8 cellular contexts compared by ENCODE assay signal in genomic region chr19:4803736-4804695, GRCh38. TPM values are rescaled to one million over a fixed set of nuclear protein-coding genes. Genes with fewer than 3 reads are reported as not detected.
A peak's percentile ranks its signal among the peaks of the same experiment; 100 is the strongest.
DNase-seq lines count a peak whose midpoint lies in the region; ATAC-seq and TF ChIP-seq lines count a peak whose summit lies in the region.

No MANE protein-coding gene starts in this region.

- H3K4me1 ChIP-seq in CD4-positive, alpha-beta memory T cell (ENCODE audit: insufficient read depth, low read length): no peaks in the 10 kb centered on the region

- H3K4me3 Mint-ChIP-seq in CD4-positive, alpha-beta memory T cell: peak overlapping the region in 1 of 8 donors; percentile 52

- peak; percentile 50 for ATAC-seq in HG02642 (IDR thresholded peaks at IDR 0.05; ENCODE audit: poor library complexity, unreplicated experiment)

- H3K4me3 ChIP-seq in CD4-positive, alpha-beta memory T cell (ENCODE audit: low read length in 2 of 2): no peak overlapping the region
- H3K4me3 ChIP-seq in retinal pigment epithelial cell (ENCODE audit: low read length): no peak overlapping the region

- H3K27ac Mint-ChIP-seq in CD4-positive, alpha-beta memory T cell: peak overlapping the region in 1 of 7 donors; percentile 75

- peaks cover 0 to 1% (median 0%) of the 10 kb centered on the region in 4 donors for H3K4me1 Mint-ChIP-seq in CD4-positive, alpha-beta memory T cell

- TF ChIP-seq CTCF in RWPE1 (conservative IDR thresholded peaks at IDR 0.05; ENCODE audit: low read depth): peak; percentile 86
- TF ChIP-seq CTCF in retinal pigment epithelial cell (conservative IDR thresholded peaks at IDR 0.05; ENCODE audit: low read depth, low read length): peak; percentile 83

- H3K36me3 Mint-ChIP-seq in CD4-positive, alpha-beta memory T cell: peaks cover 0 to 2% of the 10 kb centered on the region in 2 donors

- no peak overlapping the region for H3K27ac ChIP-seq in CD4-positive, alpha-beta memory T cell (ENCODE audit: low read depth, low read length)
- no peak overlapping the region for H3K27ac ChIP-seq in RWPE1

- CTCF ChIA-PET in CD4-positive, alpha-beta memory T cell (lab: Charles Lee; ENCODE audit: partially characterized antibody): interaction anchor here (1.1 to 12.3 kb wide), 5 partner anchors 10 to 108 kb away, joined by 3 to 396 read pairs (median 7); partner anchors contain the start of gene FEM1A
- CTCF ChIA-PET in RWPE1 (lab: Yijun Ruan, JAX): interaction anchor here (0.6 to 1.5 kb wide), 6 partner anchors 13 to 107 kb away, joined by 4 to 19 read pairs (median 6); partner anchors contain the start of gene FEM1A

- H3K27me3 ChIP-seq in CD4-positive, alpha-beta memory T cell (ENCODE audit: insufficient read depth, low read length): no peaks in the 10 kb centered on the region

- no peaks in the 10 kb centered on the region for H3K27me3 Mint-ChIP-seq in CD4-positive, alpha-beta memory T cell

- POLR2A ChIA-PET in CD4-positive, alpha-beta memory T cell (lab: Charles Lee; ENCODE audit: partially characterized antibody): no interaction called here
- POLR2A ChIA-PET in RWPE1 (lab: Yijun Ruan, JAX; ENCODE audit: low non-redundant PET): no interaction called here

- H3K9me3 Mint-ChIP-seq in CD4-positive, alpha-beta memory T cell: no peaks in the 10 kb centered on the region

- peak; percentile 46 to 60 (median 52) for DNase-seq in CD4-positive, alpha-beta memory T cell
- DNase-seq in RWPE1 (ENCODE audit: low spot score) (peak; percentile 46), germinal center (ENCODE audit: low spot score) (peak; percentile 81), retinal pigment epithelial cell (ENCODE audit: low read depth) (no peak), pons (ENCODE audit: low spot score) (no peak), occipital lobe (lab: John Stamatoyannopoulos, UW) (no peak)
- peak; percentile 24 to 44 for DNase-seq in activated T-helper 1 cell treated with anti-CD3 and anti-CD28 coated beads, Interleukin-2, amount 50 U/mL, for 16 hours (ENCODE audit: low read depth in 1 of 2, low spot score in 1 of 2)

- H3K36me3 ChIP-seq in CD4-positive, alpha-beta memory T cell (ENCODE audit: insufficient read depth, low read length): no peaks in the 10 kb centered on the region

- no peaks in the 10 kb centered on the region for H3K9me3 ChIP-seq in CD4-positive, alpha-beta memory T cell (ENCODE audit: control insufficient read depth in 1 of 2, low read length in 2 of 2)

- intact Hi-C loops in CD4-positive, alpha-beta memory T cell (cut with micrococcal nuclease): loop anchor here (1.0 kb wide), 1 partner anchor 72 kb away; no protein-coding TSS in a partner anchor

RNA-seq across cellular contexts. Expression of gene FEM1A, which starts 12.5 kb away (rescaled TPM):
- total RNA-seq in CD4-positive, alpha-beta memory T cell: 10 to 100 TPM; 16.7 TPM
- 1 to 10 TPM; 1.3 to 3.1 TPM for polyA plus RNA-seq in CD4-positive, alpha-beta memory T cell
- total RNA-seq in occipital lobe: 24.0 TPM

RNA-seq across cellular contexts. Expression of gene TICAM1, which starts 27.5 kb away (rescaled TPM):
- 10 to 100 TPM; 16.0 to 17.9 TPM for total RNA-seq in CD4-positive, alpha-beta memory T cell
- 10 to 100 TPM in 1 of 2 donors, 1 to 10 TPM in 1; 2.2 to 18.1 TPM for polyA plus RNA-seq in CD4-positive, alpha-beta memory T cell
- 0.78 TPM for total RNA-seq in occipital lobe

Comparison
In these comparisons a context has a peak if more than half of its experiments do, and no peak if none do; other contexts are left out.
1. DNase-seq: peak in CD4-positive, alpha-beta memory T cell (5 of 5), RWPE1 (single experiment), activated T-helper 1 cell treated with anti-CD3 and anti-CD28 coated beads, Interleukin-2, amount 50 U/mL, for 16 hours (2 of 2) and germinal center (single experiment); none in retinal pigment epithelial cell (single experiment), pons (single experiment) and occipital lobe (single experiment).